ENCODE assay signal across 9 cellular contexts in genomic region chr3:128343287-128344045, GRCh38.
A peak's percentile ranks its signal among the peaks of the same experiment; 100 is the strongest.
DNase-seq lines count a peak whose midpoint lies in the region; ATAC-seq, FAIRE-seq and TF ChIP-seq lines count a peak whose summit lies in the region.
"Had no signal": no experiment of that assay in that cellular context is flagged by ENCODE, and none has a peak within 500 bp of the region (broad histone marks: within the 10 kb centered on the region; RNA-seq: fewer than 3 reads in every experiment).

No MANE protein-coding gene starts in this region.

- H3K27me3 ChIP-seq in left ventricle myocardium inferior (ENCODE audit: low read depth): no peaks in the 10 kb centered on the region
- H3K27me3 ChIP-seq in Peyer's patch: no peaks in the 10 kb centered on the region

- no peak for FAIRE-seq in urothelium cell line (lab: Jason Lieb, UNC)

- DNase-seq in Right ventricle myocardium inferior (ENCODE audit: missing footprints) (no peak), left ventricle myocardium inferior (no peak), Peyer's patch (peak in 2 of 3 donors; percentile 63 to 67), foreskin fibroblast (peak; percentile 53 to 73), urothelium cell line (ENCODE audit: low spot score) (peak; percentile 71), NCI-H2227 treated with DMSO at 0.1 percent for 48 hours (lab: John Stamatoyannopoulos, UW) (no peak), medulla oblongata (ENCODE audit: extremely low spot score) (no peak)
- DNase-seq in effector CD8-positive, alpha-beta T cell (lab: John Stamatoyannopoulos, UW): no peak
- DNase-seq: C1 segment of cervical spinal cord had no signal

- no peak overlapping the region for H3K27ac ChIP-seq in left ventricle myocardium inferior (replicated peaks)
- peak overlapping the region in 1 of 4 donors; percentile 15 for H3K27ac ChIP-seq in Peyer's patch

- H3K36me3 ChIP-seq in left ventricle myocardium inferior (peaks cover 16% of the 10 kb centered on the region), Peyer's patch (peaks cover 0 to 9% (median 0%) of the 10 kb centered on the region in 3 donors)

- no peak for TF ChIP-seq POLR2A in Peyer's patch (IDR thresholded peaks at IDR 0.05)

- intact Hi-C loops in Right ventricle myocardium inferior (cut with DNase I) (no loop called here), left ventricle myocardium inferior (cut with micrococcal nuclease) (no loop called here)

- H3K4me3 ChIP-seq in left ventricle myocardium inferior: no peak overlapping the region
- H3K4me3 ChIP-seq in Peyer's patch: no peak overlapping the region
- no peak overlapping the region for H3K4me3 ChIP-seq in foreskin fibroblast (ENCODE audit: low read depth in 1 of 2, low read length in 2 of 2)

- TF ChIP-seq CTCF in left ventricle myocardium inferior (IDR thresholded peaks at IDR 0.05; ENCODE audit: borderline replicate concordance) (no peak), Peyer's patch (IDR thresholded peaks at IDR 0.05) (no peak), foreskin fibroblast (IDR thresholded peaks at IDR 0.05; ENCODE audit: low read depth, low read length) (no peak)

- peak; percentile 27 for ATAC-seq in Right ventricle myocardium inferior

- H3K4me1 ChIP-seq in left ventricle myocardium inferior: peaks cover 25% of the 10 kb centered on the region
- peaks cover 0 to 12% (median 0%) of the 10 kb centered on the region in 4 donors for H3K4me1 ChIP-seq in Peyer's patch

- H3K9me3 ChIP-seq in left ventricle myocardium inferior (replicated peaks) (no peaks in the 10 kb centered on the region), Peyer's patch (no peaks in the 10 kb centered on the region)

Comparison
In these comparisons a context has a peak if more than half of its experiments do, and no peak if none do; other contexts are left out.
1. DNase-seq: peak in Peyer's patch (2 of 3), foreskin fibroblast (2 of 2) and urothelium cell line (single experiment); none in Right ventricle myocardium inferior (single experiment), left ventricle myocardium inferior (single experiment), NCI-H2227 treated with DMSO at 0.1 percent for 48 hours (single experiment), medulla oblongata (single experiment) and effector CD8-positive, alpha-beta T cell (single experiment).